8 cellular contexts compared by ENCODE assay signal in the genomic region with DNA sequence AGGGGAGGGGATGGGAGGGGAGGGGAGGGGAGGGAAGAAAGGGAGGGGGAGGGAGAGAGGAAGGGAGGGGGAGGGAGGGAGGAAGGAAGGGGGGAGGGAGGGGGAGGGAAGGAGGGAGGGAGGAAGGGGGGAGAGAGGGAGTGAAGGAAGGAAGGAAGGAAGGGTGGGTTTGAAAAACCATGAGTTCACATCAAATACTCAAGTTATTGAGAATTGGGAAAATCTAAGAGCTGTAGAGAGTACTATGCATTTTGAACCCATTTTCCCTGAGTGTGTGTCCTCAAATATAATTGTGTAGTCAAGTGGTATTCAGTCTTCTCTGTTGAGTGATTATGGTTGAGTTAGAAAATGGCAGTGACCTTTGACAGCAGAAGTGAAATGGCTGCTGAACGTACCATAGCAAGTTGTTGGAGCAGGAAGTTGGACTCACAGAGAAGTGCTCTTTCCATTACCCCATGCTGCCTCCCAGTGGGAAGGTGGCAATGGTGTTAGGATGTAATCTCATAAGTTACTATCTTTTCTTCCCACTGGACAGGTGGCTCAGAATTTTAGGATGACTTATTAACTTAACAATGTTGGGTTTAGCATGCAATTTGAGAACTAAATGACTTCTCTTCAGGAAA.
A peak's percentile ranks its signal among the peaks of the same experiment; 100 is the strongest.
DNase-seq lines count a peak whose midpoint lies in the region; FAIRE-seq and TF ChIP-seq lines count a peak whose summit lies in the region.

No MANE protein-coding gene starts in this region.

- H3K36me3 Mint-ChIP-seq in HFFc6 (ENCODE audit: low read depth): no peaks in the 10 kb centered on the region

- H3K9me3 Mint-ChIP-seq in HFFc6: no peaks in the 10 kb centered on the region

- peak; percentile 49 for DNase-seq in activated CD4-positive, alpha-beta T cell treated with anti-CD3 and anti-CD28 coated beads for 48 hours
- no peak for DNase-seq in activated CD4-positive, alpha-beta T cell treated with anti-CD3 and anti-CD28 coated beads, Interleukin-2, amount 50 U/mL, for 1 hour
- DNase-seq in HFFc6 (peak; percentile 41), NCI-H526 (lab: John Stamatoyannopoulos, UW) (peak; percentile 52 to 57), amniotic epithelial cell (ENCODE audit: low read depth) (peak; percentile 44), kidney tubule cell (ENCODE audit: low spot score) (peak; percentile 85), urothelium cell line (ENCODE audit: low spot score) (peak; percentile 26)
- no peak for DNase-seq in stimulated activated naive CD4-positive, alpha-beta T cell treated with Interleukin-2 at 50 U/mL for 16 hours (lab: John Stamatoyannopoulos, UW)

- FAIRE-seq in urothelium cell line (lab: Jason Lieb, UNC): no peak

- no peaks in the 10 kb centered on the region; the same call in 1 of the 2 replicates for H3K27me3 Mint-ChIP-seq in HFFc6 (ENCODE audit: insufficient read depth)

- H3K27ac Mint-ChIP-seq in HFFc6: no peak overlapping the region

- no peaks in the 10 kb centered on the region; the same call in 1 of the 2 replicates for H3K4me1 Mint-ChIP-seq in HFFc6 (ENCODE audit: low read depth)

- peak; percentile 67; the same call in 1 of the 2 replicates for TF ChIP-seq CTCF in HFFc6 (IDR thresholded peaks at IDR 0.05)

- no peak overlapping the region for H3K4me3 Mint-ChIP-seq in HFFc6

Comparison
In these comparisons a context has a peak if more than half of its experiments do, and no peak if none do; other contexts are left out.
1. DNase-seq: peak in activated CD4-positive, alpha-beta T cell treated with anti-CD3 and anti-CD28 coated beads for 48 hours (single experiment), HFFc6 (single experiment), NCI-H526 (2 of 2), amniotic epithelial cell (single experiment), kidney tubule cell (single experiment) and urothelium cell line (single experiment); none in activated CD4-positive, alpha-beta T cell treated with anti-CD3 and anti-CD28 coated beads, Interleukin-2, amount 50 U/mL, for 1 hour (single experiment) and stimulated activated naive CD4-positive, alpha-beta T cell treated with Interleukin-2 at 50 U/mL for 16 hours (single experiment).